ENCODE assay signal across 1 cellular context in the genomic region with DNA sequence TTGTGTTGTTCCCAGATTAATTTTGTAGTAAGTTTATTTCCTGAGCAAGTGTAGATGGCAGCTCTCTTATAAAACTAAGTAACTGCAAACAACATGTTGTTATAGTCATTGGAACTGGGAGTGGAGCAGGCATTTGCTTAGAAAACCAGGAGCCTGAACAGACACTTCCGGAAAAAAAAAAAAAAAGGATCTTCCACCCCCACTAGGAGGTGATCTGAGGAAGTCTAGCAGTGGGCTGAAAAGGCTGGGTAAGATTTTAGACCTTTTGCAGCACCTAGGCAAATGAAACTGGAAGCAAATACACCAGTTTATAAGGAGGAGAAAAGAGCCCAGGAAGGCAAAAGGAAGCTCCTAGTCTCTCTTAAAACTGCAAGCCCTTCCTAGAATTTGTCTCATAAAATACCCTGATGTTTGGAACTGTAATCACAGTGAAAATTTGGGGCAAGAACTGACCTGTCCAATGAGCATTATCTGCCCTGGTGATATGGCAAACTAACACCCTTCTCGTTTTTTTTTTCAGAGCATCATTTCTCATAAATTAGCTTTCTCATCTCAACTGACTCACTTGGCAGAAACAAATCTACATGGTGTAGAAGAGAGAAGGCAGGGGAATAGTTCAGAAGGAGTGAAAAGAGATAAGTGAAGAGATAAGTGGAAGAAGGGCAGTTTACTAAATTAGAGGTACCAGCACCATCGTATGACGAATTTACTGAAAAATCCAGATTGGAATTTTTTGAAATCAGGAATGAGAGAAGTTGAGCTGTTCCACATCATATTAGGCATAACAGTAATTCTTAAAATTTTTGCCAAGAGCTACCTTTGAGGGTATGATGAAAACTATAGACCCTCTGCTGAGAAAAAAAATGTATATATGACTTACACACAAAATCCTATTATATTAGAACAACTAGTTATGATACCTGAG.
TF ChIP-seq lines count a peak whose summit lies in the region.

No MANE protein-coding gene starts in this region.

TF ChIP-seq in H1, 55 proteins besides CTCF, POLR2A, EP300 and RAD21 (continued from another document):
- TF ChIP-seq KDM5A (IDR thresholded peaks at IDR 0.05; ENCODE audit: low read length): no peak
